Comparison of ENCODE assay signal across 9 cellular contexts in the genomic region with DNA sequence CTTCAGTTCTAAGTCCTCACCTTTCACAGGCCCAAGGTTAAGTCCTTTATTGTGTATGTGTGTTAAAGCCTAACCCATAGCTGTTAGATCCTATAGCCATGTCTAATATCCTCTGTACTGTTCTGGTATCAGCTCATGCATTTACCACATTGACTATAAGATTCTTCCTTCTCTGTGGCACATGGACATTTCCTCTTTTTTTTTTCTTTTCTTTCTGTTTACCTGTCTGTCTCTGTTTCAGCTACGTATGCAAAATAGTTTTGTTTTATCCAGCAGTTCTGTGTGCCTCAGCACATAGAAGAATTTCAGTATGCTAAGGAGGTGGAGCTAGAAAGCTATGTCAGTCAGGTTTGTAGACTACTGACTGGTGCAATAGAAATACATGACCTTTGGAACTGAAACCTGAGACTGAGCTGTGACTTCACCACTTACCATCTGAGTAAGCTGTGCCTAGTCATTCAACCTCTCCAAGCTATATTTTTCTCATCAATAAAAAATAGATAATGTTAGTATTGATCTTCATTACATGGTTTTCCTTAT.
DNase-seq lines count a peak whose midpoint lies in the region; ATAC-seq, FAIRE-seq and TF ChIP-seq lines count a peak whose summit lies in the region.
"Had no signal": no experiment of that assay in that cellular context is flagged by ENCODE, and none has a peak within 500 bp of the region (broad histone marks: within the 10 kb centered on the region; RNA-seq: fewer than 3 reads in every experiment).

No MANE protein-coding gene starts in this region.

- H3K4me1 Mint-ChIP-seq in activated CD8-positive, alpha-beta T cell treated with anti-CD3 and anti-CD28 coated beads for 36 hours (ENCODE audit: low read depth), result peaks cover 2% of the 10 kb centered on the region
- no peaks in the 10 kb centered on the region for H3K4me1 Mint-ChIP-seq in activated CD8-positive, alpha-beta T cell treated with anti-CD3 and anti-CD28 coated beads, Interleukin-2, amount 10 ng/mL, durations not matched to agents 7 days and 5 days (ENCODE audit: low read depth)
- peaks cover 2% of the 10 kb centered on the region for H3K4me1 Mint-ChIP-seq in activated CD4-positive, alpha-beta T cell treated with anti-CD3 and anti-CD28 coated beads, Interleukin-2, amount 10 ng/mL, durations not matched to agents 24 days and 14 days

- H3K36me3 ChIP-seq in ascending aorta, result no peaks in the 10 kb centered on the region

- peaks cover 0 to 10% of the 10 kb centered on the region in 2 donors for H3K9me3 ChIP-seq in ascending aorta

- FAIRE-seq in islet of Langerhans (lab: Jason Lieb, UNC), result peak; percentile 98
- FAIRE-seq: TTC549 had no signal

- CTCF ChIA-PET in activated CD8-positive, alpha-beta T cell treated with anti-CD3 and anti-CD28 coated beads for 36 hours (lab: Charles Lee), result interaction anchor here (0.9 kb wide), 1 partner anchor 11 kb away, joined by 3 read pairs; no protein-coding TSS in a partner anchor
- CTCF ChIA-PET in activated CD8-positive, alpha-beta T cell treated with anti-CD3 and anti-CD28 coated beads, Interleukin-2, amount 10 ng/mL, durations not matched to agents 7 days and 5 days (lab: Charles Lee), result no interaction called here

- no peaks in the 10 kb centered on the region for H3K36me3 Mint-ChIP-seq in activated CD8-positive, alpha-beta T cell treated with anti-CD3 and anti-CD28 coated beads for 36 hours (ENCODE audit: low read depth)
- H3K36me3 Mint-ChIP-seq in activated CD8-positive, alpha-beta T cell treated with anti-CD3 and anti-CD28 coated beads, Interleukin-2, amount 10 ng/mL, durations not matched to agents 7 days and 5 days (ENCODE audit: low read depth), result no peaks in the 10 kb centered on the region
- no peaks in the 10 kb centered on the region for H3K36me3 Mint-ChIP-seq in activated CD4-positive, alpha-beta T cell treated with anti-CD3 and anti-CD28 coated beads, Interleukin-2, amount 10 ng/mL, durations not matched to agents 24 days and 14 days (ENCODE audit: low read depth)

- no peak overlapping the region for H3K27ac ChIP-seq in ascending aorta

- no peak overlapping the region for H3K4me3 ChIP-seq in ascending aorta

- peaks cover 19% of the 10 kb centered on the region for H3K27me3 Mint-ChIP-seq in activated CD8-positive, alpha-beta T cell treated with anti-CD3 and anti-CD28 coated beads for 36 hours
- H3K27me3 Mint-ChIP-seq in activated CD8-positive, alpha-beta T cell treated with anti-CD3 and anti-CD28 coated beads, Interleukin-2, amount 10 ng/mL, durations not matched to agents 7 days and 5 days (ENCODE audit: low read depth), result peaks cover 3% of the 10 kb centered on the region
- peaks cover 2% of the 10 kb centered on the region for H3K27me3 Mint-ChIP-seq in activated CD4-positive, alpha-beta T cell treated with anti-CD3 and anti-CD28 coated beads, Interleukin-2, amount 10 ng/mL, durations not matched to agents 24 days and 14 days

- POLR2A ChIA-PET in activated CD8-positive, alpha-beta T cell treated with anti-CD3 and anti-CD28 coated beads for 36 hours (lab: Charles Lee), result no interaction called here
- POLR2A ChIA-PET in activated CD8-positive, alpha-beta T cell treated with anti-CD3 and anti-CD28 coated beads, Interleukin-2, amount 10 ng/mL, durations not matched to agents 7 days and 5 days (lab: Charles Lee), result no interaction called here

- peak; percentile 99 for ATAC-seq in activated CD8-positive, alpha-beta T cell treated with anti-CD3 and anti-CD28 coated beads for 36 hours
- ATAC-seq in activated CD8-positive, alpha-beta T cell treated with anti-CD3 and anti-CD28 coated beads, Interleukin-2, amount 10 ng/mL, durations not matched to agents 7 days and 5 days, result no peak
- peak; percentile 98 for ATAC-seq in HG02840 (IDR thresholded peaks at IDR 0.05; ENCODE audit: low FRiP score, unreplicated experiment)

- no peak for TF ChIP-seq CTCF in activated CD8-positive, alpha-beta T cell treated with anti-CD3 and anti-CD28 coated beads for 36 hours (IDR thresholded peaks at IDR 0.05)
- no peak for TF ChIP-seq CTCF in ascending aorta (IDR thresholded peaks at IDR 0.05)

- no peaks in the 10 kb centered on the region for H3K27me3 ChIP-seq in ascending aorta

- no peaks in the 10 kb centered on the region for H3K4me1 ChIP-seq in ascending aorta

- no peak overlapping the region for H3K27ac Mint-ChIP-seq in activated CD8-positive, alpha-beta T cell treated with anti-CD3 and anti-CD28 coated beads for 36 hours
- H3K27ac Mint-ChIP-seq in activated CD8-positive, alpha-beta T cell treated with anti-CD3 and anti-CD28 coated beads, Interleukin-2, amount 10 ng/mL, durations not matched to agents 7 days and 5 days, result no peak overlapping the region
- no peak overlapping the region for H3K27ac Mint-ChIP-seq in activated CD4-positive, alpha-beta T cell treated with anti-CD3 and anti-CD28 coated beads, Interleukin-2, amount 10 ng/mL, durations not matched to agents 24 days and 14 days

- DNase-seq in activated CD8-positive, alpha-beta T cell treated with anti-CD3 and anti-CD28 coated beads for 36 hours, result peak; percentile 22
- DNase-seq in activated CD8-positive, alpha-beta T cell treated with anti-CD3 and anti-CD28 coated beads, Interleukin-2, amount 10 ng/mL, durations not matched to agents 7 days and 5 days, result no peak
- peak; percentile 23 for DNase-seq in NCI-H2029 treated with DMSO at 0.1 percent for 48 hours (lab: John Stamatoyannopoulos, UW)
- DNase-seq in inferior parietal cortex (ENCODE audit: extremely low spot score), result no peak
- no peak for DNase-seq in activated CD4-positive, alpha-beta T cell treated with anti-CD3 and anti-CD28 coated beads, Interleukin-2, amount 10 ng/mL, durations not matched to agents 24 days and 14 days
- DNase-seq in ascending aorta (ENCODE audit: low spot score in 2 of 2), result no peak

- intact Hi-C loops in activated CD8-positive, alpha-beta T cell treated with anti-CD3 and anti-CD28 coated beads for 36 hours (cut with micrococcal nuclease), result no loop called here
- intact Hi-C loops in activated CD4-positive, alpha-beta T cell treated with anti-CD3 and anti-CD28 coated beads, Interleukin-2, amount 10 ng/mL, durations not matched to agents 24 days and 14 days (cut with micrococcal nuclease), result no loop called here
- intact Hi-C loops in ascending aorta (cut with DNase I), result no loop called here

- H3K4me3 Mint-ChIP-seq in activated CD8-positive, alpha-beta T cell treated with anti-CD3 and anti-CD28 coated beads for 36 hours, result no peak overlapping the region
- H3K4me3 Mint-ChIP-seq in activated CD8-positive, alpha-beta T cell treated with anti-CD3 and anti-CD28 coated beads, Interleukin-2, amount 10 ng/mL, durations not matched to agents 7 days and 5 days, result no peak overlapping the region
- H3K4me3 Mint-ChIP-seq in activated CD4-positive, alpha-beta T cell treated with anti-CD3 and anti-CD28 coated beads, Interleukin-2, amount 10 ng/mL, durations not matched to agents 24 days and 14 days, result no peak overlapping the region

- no peaks in the 10 kb centered on the region for H3K9me3 Mint-ChIP-seq in activated CD8-positive, alpha-beta T cell treated with anti-CD3 and anti-CD28 coated beads for 36 hours
- no peaks in the 10 kb centered on the region for H3K9me3 Mint-ChIP-seq in activated CD8-positive, alpha-beta T cell treated with anti-CD3 and anti-CD28 coated beads, Interleukin-2, amount 10 ng/mL, durations not matched to agents 7 days and 5 days (ENCODE audit: insufficient read depth)
- peaks cover 5% of the 10 kb centered on the region for H3K9me3 Mint-ChIP-seq in activated CD4-positive, alpha-beta T cell treated with anti-CD3 and anti-CD28 coated beads, Interleukin-2, amount 10 ng/mL, durations not matched to agents 24 days and 14 days

Comparison
In these comparisons a context has a peak if more than half of its experiments do, and no peak if none do; other contexts are left out.
1. DNase-seq: peak in activated CD8-positive, alpha-beta T cell treated with anti-CD3 and anti-CD28 coated beads for 36 hours (single experiment) and NCI-H2029 treated with DMSO at 0.1 percent for 48 hours (single experiment); none in activated CD8-positive, alpha-beta T cell treated with anti-CD3 and anti-CD28 coated beads, Interleukin-2, amount 10 ng/mL, durations not matched to agents 7 days and 5 days (single experiment), inferior parietal cortex (single experiment), activated CD4-positive, alpha-beta T cell treated with anti-CD3 and anti-CD28 coated beads, Interleukin-2, amount 10 ng/mL, durations not matched to agents 24 days and 14 days (single experiment) and ascending aorta (0 of 2).